16 cellular contexts compared by ENCODE assay signal in the genomic region with DNA sequence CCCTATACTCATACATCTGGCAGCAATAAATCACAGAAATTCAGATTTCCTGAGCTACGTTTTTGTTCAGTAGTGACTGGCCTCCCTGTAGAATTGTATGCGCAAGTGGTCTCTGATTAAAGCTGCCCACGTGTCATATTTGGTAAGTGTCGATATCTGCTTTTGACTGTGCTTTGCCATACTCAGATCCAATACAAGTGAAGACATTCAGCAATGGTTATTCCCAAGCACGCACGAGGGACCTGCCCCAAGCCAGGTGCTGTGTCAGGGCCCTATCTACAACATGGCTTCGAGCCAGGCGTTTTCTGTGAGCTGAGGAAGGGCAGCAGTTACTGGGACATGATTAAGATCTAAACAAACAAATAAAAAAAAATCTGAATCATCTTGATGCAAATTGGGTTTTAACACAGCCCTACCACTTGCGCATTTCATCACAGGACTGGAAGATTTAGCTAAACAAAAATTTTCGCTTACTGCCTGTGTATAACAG. TPM values are rescaled to one million over a fixed set of nuclear protein-coding genes. Genes with fewer than 3 reads are reported as not detected.
DNase-seq lines count a peak whose midpoint lies in the region; ATAC-seq, FAIRE-seq and TF ChIP-seq lines count a peak whose summit lies in the region.
"Had no signal": no experiment of that assay in that cellular context is flagged by ENCODE, and none has a peak within 500 bp of the region (broad histone marks: within the 10 kb centered on the region; RNA-seq: fewer than 3 reads in every experiment).

No MANE protein-coding gene starts in this region.

- no peak overlapping the region for H2AFZ ChIP-seq in SK-N-SH (ENCODE audit: low read depth)

- WGBS in SK-N-SH (ENCODE audit: low lambda C conversion rate): 72% methylated on average over 10 of the region's 10 CpGs

- ATAC-seq in stimulated activated naive CD8-positive, alpha-beta T cell treated with anti-CD3 and anti-CD28 coated beads, Interleukin-15, Interleukin-2, amounts not matched to agents 100 U/mL and 50 U/mL, for 24 hours: peak; percentile 29
- ATAC-seq in stimulated activated naive CD8-positive, alpha-beta T cell treated with anti-CD3 and anti-CD28 coated beads, Interleukin-15, amount 100 ng/mL, for 72 hours: no peak
- ATAC-seq in left cardiac atrium (peak; percentile 39 to 40), HG03135 (IDR thresholded peaks at IDR 0.05; ENCODE audit: unreplicated experiment) (no peak)
- ATAC-seq: esophagus mucosa had no signal

- DNase-seq in stimulated activated naive CD8-positive, alpha-beta T cell treated with anti-CD3 and anti-CD28 coated beads, Interleukin-15, Interleukin-2, amounts not matched to agents 100 U/mL and 50 U/mL, for 24 hours: no peak
- no peak for DNase-seq in stimulated activated naive CD8-positive, alpha-beta T cell treated with anti-CD3 and anti-CD28 coated beads, Interleukin-15, amount 100 ng/mL, for 72 hours
- DNase-seq in SK-N-SH (peak; percentile 42), left cardiac atrium (peak; percentile 49), Kasumi-1 (lab: John Stamatoyannopoulos, UW) (no peak), ACHN (no peak), urothelium cell line (ENCODE audit: low spot score) (no peak)
- DNase-seq: activated CD4-positive, alpha-beta T cell treated with anti-CD3 and anti-CD28 coated beads for 4 hours; islet precursor cell; NCI-H1694 treated with DMSO at 0.1 percent for 48 hours had no signal

- TF ChIP-seq CTCF in SK-N-SH (IDR thresholded peaks at IDR 0.05): no peak

- in situ Hi-C loops in ACHN (cut with HindIII; ENCODE audit: low pct_ligation_motif_present, low pct_unique_long_range_greater_than_20kb, low sequenced_read_pairs): no loop called here

- TF ChIP-seq RAD21 in SK-N-SH (IDR thresholded peaks at IDR 0.05; ENCODE audit: low read length): no peak

- peaks cover 0 to 11% of the 10 kb centered on the region in 2 experiments; a peak in 2 of 4 replicates for H3K4me1 ChIP-seq in SK-N-SH (ENCODE audit: control insufficient read depth in 1 of 2, insufficient read depth in 2 of 2, low read depth in 1 of 2, low read length in 1 of 2)

- no peaks in the 10 kb centered on the region for H4K20me1 ChIP-seq in SK-N-SH (ENCODE audit: insufficient read depth)

- H3K27me3 ChIP-seq in SK-N-SH (ENCODE audit: insufficient read depth): no peaks in the 10 kb centered on the region

- no peak for TF ChIP-seq EP300 in SK-N-SH (IDR thresholded peaks at IDR 0.05; ENCODE audit: borderline replicate concordance in 1 of 2, low read depth in 1 of 2, low read length in 1 of 2)

- no peak overlapping the region for H3K9ac ChIP-seq in SK-N-SH

- CTCF ChIA-PET in SK-N-SH (lab: Yijun Ruan, JAX): interaction anchor here (1.5 to 2.4 kb wide), 5 partner anchors 8 to 391 kb away, joined by 3 to 13 read pairs (median 5); no protein-coding TSS in a partner anchor

- no peaks in the 10 kb centered on the region for H3K27me3 Mint-ChIP-seq in stimulated activated naive CD8-positive, alpha-beta T cell treated with anti-CD3 and anti-CD28 coated beads, Interleukin-15, amount 100 ng/mL, for 72 hours

- intact Hi-C loops in left cardiac atrium (cut with DNase I): no loop called here

- POLR2A ChIA-PET in SK-N-SH (lab: Yijun Ruan, JAX): no interaction called here

- H3K9me3 Mint-ChIP-seq in stimulated activated naive CD8-positive, alpha-beta T cell treated with anti-CD3 and anti-CD28 coated beads, Interleukin-15, amount 100 ng/mL, for 72 hours: no peaks in the 10 kb centered on the region
- H3K9me3 Mint-ChIP-seq: neural crest cell had no signal

- no peak overlapping the region for H3K27ac Mint-ChIP-seq in stimulated activated naive CD8-positive, alpha-beta T cell treated with anti-CD3 and anti-CD28 coated beads, Interleukin-15, amount 100 ng/mL, for 72 hours

- H3F3A ChIP-seq in SK-N-SH (replicated peaks; ENCODE audit: insufficient read depth): no peaks in the 10 kb centered on the region

- no peak overlapping the region for H3K4me3 ChIP-seq in SK-N-SH (ENCODE audit: low read depth in 2 of 2, low read length in 1 of 2)

- no peaks in the 10 kb centered on the region for H3K36me3 ChIP-seq in SK-N-SH (replicated peaks in 1 of 2; ENCODE audit: control insufficient read depth in 1 of 2, insufficient read depth in 2 of 2, low read length in 1 of 2)

- H3K9me2 ChIP-seq in SK-N-SH: no peaks in the 10 kb centered on the region

- no peak for FAIRE-seq in urothelium cell line (lab: Jason Lieb, UNC)
- FAIRE-seq: astrocyte, D721Med had no signal

- H3K4me3 Mint-ChIP-seq in stimulated activated naive CD8-positive, alpha-beta T cell treated with anti-CD3 and anti-CD28 coated beads, Interleukin-15, amount 100 ng/mL, for 72 hours: no peak overlapping the region
- H3K4me3 Mint-ChIP-seq: neural crest cell had no signal

- H3K4me1 Mint-ChIP-seq in stimulated activated naive CD8-positive, alpha-beta T cell treated with anti-CD3 and anti-CD28 coated beads, Interleukin-15, amount 100 ng/mL, for 72 hours: peaks cover 54% of the 10 kb centered on the region
- H3K4me1 Mint-ChIP-seq: neural crest cell had no signal

- H3K9me3 ChIP-seq in SK-N-SH: no peaks in the 10 kb centered on the region

- H3K27ac ChIP-seq in SK-N-SH (ENCODE audit: low read depth in 2 of 2, low read length in 1 of 2): no peak overlapping the region
- H3K27ac ChIP-seq: HL-60 had no signal

- H3K4me2 ChIP-seq in SK-N-SH: no peak overlapping the region

- H3K79me2 ChIP-seq in SK-N-SH (ENCODE audit: insufficient read depth): no peaks in the 10 kb centered on the region

TF ChIP-seq in SK-N-SH, 30 proteins besides CTCF, POLR2A, EP300 and RAD21 (continues in another document):
- TF ChIP-seq NRF1 (IDR thresholded peaks at IDR 0.05; ENCODE audit: low read depth, low read length): no peak
- TF ChIP-seq IRF3 (IDR thresholded peaks at IDR 0.05; ENCODE audit: low read depth, low read length): no peak
- TF ChIP-seq FOXM1 (IDR thresholded peaks at IDR 0.05; ENCODE audit: low read depth): no peak
- no peak for TF ChIP-seq RCOR1 (IDR thresholded peaks at IDR 0.05; ENCODE audit: low read length)
- peak; percentile 34; the same call in 1 of the 2 replicates for TF ChIP-seq MXI1 (IDR thresholded peaks at IDR 0.05; ENCODE audit: low read depth, low read length)
- no peak for TF ChIP-seq EZH2phosphoT487 (IDR thresholded peaks at IDR 0.05; ENCODE audit: borderline replicate concordance, low read depth)
- TF ChIP-seq CHD2 (IDR thresholded peaks at IDR 0.05; ENCODE audit: low read length, partially characterized antibody): peak; percentile 17
- TF ChIP-seq RFX5 (IDR thresholded peaks at IDR 0.05; ENCODE audit: low read length): no peak
- no peak for TF ChIP-seq SIN3A (IDR thresholded peaks at IDR 0.05; ENCODE audit: borderline replicate concordance, low read depth, low read length)
- TF ChIP-seq, protein P1, sequence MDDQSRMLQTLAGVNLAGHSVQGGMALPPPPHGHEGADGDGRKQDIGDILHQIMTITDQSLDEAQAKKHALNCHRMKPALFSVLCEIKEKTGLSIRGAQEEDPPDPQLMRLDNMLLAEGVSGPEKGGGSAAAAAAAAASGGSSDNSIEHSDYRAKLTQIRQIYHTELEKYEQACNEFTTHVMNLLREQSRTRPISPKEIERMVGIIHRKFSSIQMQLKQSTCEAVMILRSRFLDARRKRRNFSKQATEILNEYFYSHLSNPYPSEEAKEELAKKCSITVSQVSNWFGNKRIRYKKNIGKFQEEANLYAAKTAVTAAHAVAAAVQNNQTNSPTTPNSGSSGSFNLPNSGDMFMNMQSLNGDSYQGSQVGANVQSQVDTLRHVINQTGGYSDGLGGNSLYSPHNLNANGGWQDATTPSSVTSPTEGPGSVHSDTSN (IDR thresholded peaks at IDR 0.05): no peak
- TF ChIP-seq TAF1 (IDR thresholded peaks at IDR 0.05; ENCODE audit: borderline replicate concordance, low read depth, low read length): no peak
- no peak for TF ChIP-seq TEAD4 (IDR thresholded peaks at IDR 0.05; ENCODE audit: borderline replicate concordance, insufficient read depth)
- TF ChIP-seq GABPA (IDR thresholded peaks at IDR 0.05; ENCODE audit: low read depth): no peak
- TF ChIP-seq POLR2AphosphoS5 (IDR thresholded peaks at IDR 0.05; ENCODE audit: low read depth, low read length): no peak
- TF ChIP-seq, protein P2, sequence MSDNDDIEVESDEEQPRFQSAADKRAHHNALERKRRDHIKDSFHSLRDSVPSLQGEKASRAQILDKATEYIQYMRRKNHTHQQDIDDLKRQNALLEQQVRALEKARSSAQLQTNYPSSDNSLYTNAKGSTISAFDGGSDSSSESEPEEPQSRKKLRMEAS (IDR thresholded peaks at IDR 0.05; ENCODE audit: low read depth): no peak

RNA-seq across cellular contexts. Expression of gene ICE2, which starts 47.2 kb away (rescaled TPM):
- polyA plus RNA-seq in SK-N-SH (2012; rRNA removed): 18.0 and 19.0 TPM in 2 replicates
- polyA plus RNA-seq in SK-N-SH (2012; cell fraction: cytosol; rRNA removed): 18.4 and 20.3 TPM in 2 replicates
- 13.9 and 36.6 TPM in 2 replicates for polyA plus RNA-seq in SK-N-SH (2012; cell fraction: nucleus; rRNA removed)
- 10 to 100 TPM; 29.0 to 29.6 TPM for total RNA-seq in left cardiac atrium

Comparison
In these comparisons a context has a peak if more than half of its experiments do, and no peak if none do; other contexts are left out.
1. ATAC-seq: peak in stimulated activated naive CD8-positive, alpha-beta T cell treated with anti-CD3 and anti-CD28 coated beads, Interleukin-15, Interleukin-2, amounts not matched to agents 100 U/mL and 50 U/mL, for 24 hours (single experiment) and left cardiac atrium (2 of 2); none in stimulated activated naive CD8-positive, alpha-beta T cell treated with anti-CD3 and anti-CD28 coated beads, Interleukin-15, amount 100 ng/mL, for 72 hours (single experiment) and HG03135 (single experiment).
2. DNase-seq: peak in SK-N-SH (single experiment) and left cardiac atrium (single experiment); none in stimulated activated naive CD8-positive, alpha-beta T cell treated with anti-CD3 and anti-CD28 coated beads, Interleukin-15, Interleukin-2, amounts not matched to agents 100 U/mL and 50 U/mL, for 24 hours (single experiment), stimulated activated naive CD8-positive, alpha-beta T cell treated with anti-CD3 and anti-CD28 coated beads, Interleukin-15, amount 100 ng/mL, for 72 hours (0 of 2), Kasumi-1 (0 of 2), ACHN (single experiment) and urothelium cell line (single experiment).